In the genomic region with DNA sequence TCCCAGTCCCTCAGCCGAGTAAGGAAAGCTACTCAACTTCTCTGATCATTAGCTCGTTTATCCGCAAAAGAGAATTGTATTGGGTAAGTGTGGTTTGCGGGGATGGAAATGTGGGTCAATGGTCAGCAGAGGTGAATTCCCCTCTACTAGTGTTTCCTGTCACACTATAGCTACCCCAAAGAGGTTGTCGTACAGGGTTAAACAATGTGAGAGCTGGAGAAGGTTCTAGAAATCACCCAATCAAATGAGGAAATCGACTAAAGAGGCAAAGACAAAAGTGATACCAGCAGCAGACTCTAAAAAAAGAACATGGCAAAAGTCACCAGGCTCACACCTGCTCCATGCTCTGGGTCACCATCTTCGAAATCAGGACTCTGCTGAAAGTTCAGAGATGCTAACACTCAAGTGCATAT, we compare ENCODE assay signal across 9 cellular contexts.
DNase-seq lines count a peak whose midpoint lies in the region; ATAC-seq and TF ChIP-seq lines count a peak whose summit lies in the region.
"Had no signal": no experiment of that assay in that cellular context is flagged by ENCODE, and none has a peak within 500 bp of the region (broad histone marks: within the 10 kb centered on the region; RNA-seq: fewer than 3 reads in every experiment).

No MANE protein-coding gene starts in this region.

- POLR2A ChIA-PET in CD4-positive, alpha-beta T cell (lab: Charles Lee): interaction anchor here (0.7 to 10.6 kb wide), 19 partner anchors 8 to 208 kb away, joined by 3 to 115 read pairs (median 4); partner anchors contain the start of gene ITGA4

- no peaks in the 10 kb centered on the region for H3K4me1 ChIP-seq in uterus
- H3K4me1 ChIP-seq: prostate gland had no signal

- peak overlapping the region; percentile 64 for H3K27ac ChIP-seq in CD4-positive, alpha-beta T cell (ENCODE audit: low read depth, low read length)
- no peak overlapping the region for H3K27ac ChIP-seq in uterus
- H3K27ac ChIP-seq: prostate gland had no signal

- intact Hi-C loops in CD4-positive, alpha-beta T cell (cut with DNase I, micrococcal nuclease): no loop called here
- intact Hi-C loops in activated T-helper 2 cell treated with anti-CD3 and anti-CD28 coated beads, Interferon-gamma antibody, Interleukin-2, Interleukin-4, amounts not matched to agents 10 μg/mL and 5 μg/mL and 100 μg/mL, durations not matched to agents 14 hours and 24 hours and 36 hours (cut with micrococcal nuclease): loop anchor here (1.0 to 10.0 kb wide), 6 partner anchors 45 to 582 kb away; partner anchors contain the start of gene ITPRID2
- intact Hi-C loops in uterus (cut with DNase I; ENCODE audit: low total_unique reads): no loop called here

- no peaks in the 10 kb centered on the region for H3K27me3 ChIP-seq in CD4-positive, alpha-beta T cell (ENCODE audit: control insufficient read depth, insufficient read depth, low read length)
- H3K27me3 ChIP-seq in uterus: peaks cover 0 to 7% of the 10 kb centered on the region in 2 donors

- H3K4me3 ChIP-seq in uterus: no peak overlapping the region
- H3K4me3 ChIP-seq: prostate gland had no signal

- CTCF ChIA-PET in CD4-positive, alpha-beta T cell (lab: Charles Lee): interaction anchor here (1.0 to 1.7 kb wide), 4 partner anchors 10 to 154 kb away, joined by 3 to 11 read pairs (median 4); partner anchors contain the start of gene ITGA4

- TF ChIP-seq POLR2A in uterus (IDR thresholded peaks at IDR 0.05): no peak

- H3K36me3 ChIP-seq in uterus: no peaks in the 10 kb centered on the region
- H3K36me3 ChIP-seq: prostate gland had no signal

- TF ChIP-seq CTCF in CD4-positive, alpha-beta T cell (IDR thresholded peaks at IDR 0.05): no peak
- TF ChIP-seq CTCF in osteocyte (IDR thresholded peaks at IDR 0.05) (no peak), uterus (IDR thresholded peaks at IDR 0.05) (no peak)

- no peaks in the 10 kb centered on the region for H3K9me3 ChIP-seq in CD4-positive, alpha-beta T cell (ENCODE audit: control insufficient read depth, low read length)
- no peaks in the 10 kb centered on the region for H3K9me3 ChIP-seq in uterus
- H3K9me3 ChIP-seq: prostate gland had no signal

- peak in 3 of 10 experiments; percentile 6 to 10 (median 9) for DNase-seq in CD4-positive, alpha-beta T cell
- DNase-seq in activated T-helper 2 cell treated with anti-CD3 and anti-CD28 coated beads, Interferon-gamma antibody, Interleukin-2, Interleukin-4, amounts not matched to agents 10 μg/mL and 5 μg/mL and 100 μg/mL, durations not matched to agents 14 hours and 24 hours and 36 hours (ENCODE audit: low spot score): peak; percentile 34
- DNase-seq in osteocyte (ENCODE audit: extremely low spot score, unreplicated experiment) (no peak), NCI-H748 treated with DMSO at 0.1 percent for 48 hours (lab: John Stamatoyannopoulos, UW) (no peak), uterus (no peak), EL (no peak)

- peaks cover 60% of the 10 kb centered on the region for H3K4me1 Mint-ChIP-seq in CD4-positive, alpha-beta T cell (ENCODE audit: low read depth)
- H3K4me1 Mint-ChIP-seq in activated T-helper 2 cell treated with anti-CD3 and anti-CD28 coated beads, Interferon-gamma antibody, Interleukin-2, Interleukin-4, amounts not matched to agents 10 μg/mL and 5 μg/mL and 100 μg/mL, durations not matched to agents 14 hours and 24 hours and 36 hours (ENCODE audit: low read depth): peaks cover 62% of the 10 kb centered on the region
- H3K4me1 Mint-ChIP-seq in osteocyte (ENCODE audit: unreplicated experiment): peaks cover 13% of the 10 kb centered on the region

- H3K9me3 Mint-ChIP-seq in CD4-positive, alpha-beta T cell: no peaks in the 10 kb centered on the region
- no peaks in the 10 kb centered on the region for H3K9me3 Mint-ChIP-seq in activated T-helper 2 cell treated with anti-CD3 and anti-CD28 coated beads, Interferon-gamma antibody, Interleukin-2, Interleukin-4, amounts not matched to agents 10 μg/mL and 5 μg/mL and 100 μg/mL, durations not matched to agents 14 hours and 24 hours and 36 hours
- H3K9me3 Mint-ChIP-seq in osteocyte (ENCODE audit: unreplicated experiment): no peaks in the 10 kb centered on the region

- peak overlapping the region; percentile 93 for H3K27ac Mint-ChIP-seq in CD4-positive, alpha-beta T cell
- peak overlapping the region; percentile 98 for H3K27ac Mint-ChIP-seq in activated T-helper 2 cell treated with anti-CD3 and anti-CD28 coated beads, Interferon-gamma antibody, Interleukin-2, Interleukin-4, amounts not matched to agents 10 μg/mL and 5 μg/mL and 100 μg/mL, durations not matched to agents 14 hours and 24 hours and 36 hours
- no peak overlapping the region for H3K27ac Mint-ChIP-seq in osteocyte (ENCODE audit: unreplicated experiment)

- peak; percentile 61 for ATAC-seq in CD4-positive, alpha-beta T cell (ENCODE audit: poor library complexity)
- ATAC-seq in GM19324 (IDR thresholded peaks at IDR 0.05; ENCODE audit: low FRiP score, unreplicated experiment): peak; percentile 90
- peak; percentile 86 for ATAC-seq in HG03108 (IDR thresholded peaks at IDR 0.05; ENCODE audit: unreplicated experiment)

- no peaks in the 10 kb centered on the region for H3K27me3 Mint-ChIP-seq in CD4-positive, alpha-beta T cell
- no peaks in the 10 kb centered on the region for H3K27me3 Mint-ChIP-seq in activated T-helper 2 cell treated with anti-CD3 and anti-CD28 coated beads, Interferon-gamma antibody, Interleukin-2, Interleukin-4, amounts not matched to agents 10 μg/mL and 5 μg/mL and 100 μg/mL, durations not matched to agents 14 hours and 24 hours and 36 hours (ENCODE audit: low read depth)
- peaks cover 2% of the 10 kb centered on the region for H3K27me3 Mint-ChIP-seq in osteocyte (ENCODE audit: unreplicated experiment)

- H3K4me3 Mint-ChIP-seq in CD4-positive, alpha-beta T cell: peak overlapping the region; percentile 74
- peak overlapping the region; percentile 82 for H3K4me3 Mint-ChIP-seq in activated T-helper 2 cell treated with anti-CD3 and anti-CD28 coated beads, Interferon-gamma antibody, Interleukin-2, Interleukin-4, amounts not matched to agents 10 μg/mL and 5 μg/mL and 100 μg/mL, durations not matched to agents 14 hours and 24 hours and 36 hours (ENCODE audit: low read depth)
- no peak overlapping the region for H3K4me3 Mint-ChIP-seq in osteocyte (ENCODE audit: unreplicated experiment)

- H3K36me3 Mint-ChIP-seq in CD4-positive, alpha-beta T cell (ENCODE audit: low read depth): no peaks in the 10 kb centered on the region
- peaks cover 6% of the 10 kb centered on the region for H3K36me3 Mint-ChIP-seq in activated T-helper 2 cell treated with anti-CD3 and anti-CD28 coated beads, Interferon-gamma antibody, Interleukin-2, Interleukin-4, amounts not matched to agents 10 μg/mL and 5 μg/mL and 100 μg/mL, durations not matched to agents 14 hours and 24 hours and 36 hours (ENCODE audit: low read depth)
- no peaks in the 10 kb centered on the region for H3K36me3 Mint-ChIP-seq in osteocyte (ENCODE audit: unreplicated experiment)
